In the genomic region with DNA sequence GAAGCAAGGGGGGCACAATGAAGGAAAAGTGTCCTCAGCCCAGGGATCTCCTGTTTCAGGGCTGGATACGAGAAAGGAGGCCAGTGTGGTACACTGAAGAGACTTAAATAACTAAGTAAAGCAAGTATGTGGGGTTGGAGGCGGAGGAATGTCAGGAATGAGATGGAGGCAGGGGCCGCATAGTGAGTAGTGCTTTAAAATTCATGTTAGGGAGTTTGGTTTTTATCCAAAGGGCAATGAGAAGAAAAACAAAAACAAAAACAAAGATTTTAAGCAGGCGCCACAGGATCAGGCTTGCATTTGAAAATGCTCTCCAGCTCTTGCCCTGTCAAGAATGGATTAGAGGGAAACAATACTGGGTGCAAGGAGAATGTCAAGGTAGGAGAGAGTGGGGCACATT, we compare ENCODE assay signal across 10 cellular contexts.
DNase-seq lines count a peak whose midpoint lies in the region.
"Had no signal": no experiment of that assay in that cellular context is flagged by ENCODE, and none has a peak within 500 bp of the region (broad histone marks: within the 10 kb centered on the region; RNA-seq: fewer than 3 reads in every experiment).

No MANE protein-coding gene starts in this region.

- H3K4me1 ChIP-seq in SJSA1 (replicated peaks) (peaks cover 27% of the 10 kb centered on the region), skeletal muscle satellite cell (ENCODE audit: control insufficient read depth, insufficient read depth, low read length) (peaks cover 13% of the 10 kb centered on the region)

- 0 out of 2 replicates have a peak overlapping the region, but pooled peaks have one; percentile 31 for H3K27ac ChIP-seq in SJSA1

- H3K9me3 ChIP-seq in SJSA1 (replicated peaks) (no peaks in the 10 kb centered on the region), skeletal muscle satellite cell (replicated peaks; ENCODE audit: low read length) (no peaks in the 10 kb centered on the region)
- H3K9me3 ChIP-seq: right atrium auricular region had no signal

- H3K36me3 ChIP-seq in SJSA1 (no peaks in the 10 kb centered on the region), skeletal muscle satellite cell (ENCODE audit: insufficient read depth, low read length) (no peaks in the 10 kb centered on the region)
- H3K36me3 ChIP-seq: right atrium auricular region had no signal

- DNase-seq in NCI-H1694 treated with DMSO at 0.1 percent for 48 hours (lab: John Stamatoyannopoulos, UW): peak; percentile 98
- no peak for DNase-seq in NCI-H1694 (lab: John Stamatoyannopoulos, UW)
- DNase-seq in SJSA1 (ENCODE audit: low read depth in 1 of 2, low spot score in 2 of 2): peak; percentile 31 to 46
- peak; percentile 89 for DNase-seq in iPS DF 19.7 (ENCODE audit: low read depth, low spot score)
- DNase-seq in T-helper 2 cell: no peak
- no peak for DNase-seq in cortex of kidney (lab: John Stamatoyannopoulos, UW)
- no peak for DNase-seq in stimulated activated CD4-positive, alpha-beta T cell treated with anti-CD3 and anti-CD28 coated beads, Interleukin-2, amount 100 ng/mL, for 48 hours

- no peaks in the 10 kb centered on the region for H3K27me3 ChIP-seq in SJSA1 (replicated peaks)
- no peaks in the 10 kb centered on the region for H3K27me3 ChIP-seq in skeletal muscle satellite cell (ENCODE audit: control insufficient read depth, insufficient read depth, low read length)
- H3K27me3 ChIP-seq: right atrium auricular region had no signal

- no peak overlapping the region for H3K9ac ChIP-seq in skeletal muscle satellite cell (ENCODE audit: low read depth, low read length)

- peak overlapping the region; percentile 28 for H3K4me2 ChIP-seq in skeletal muscle satellite cell (ENCODE audit: low read length)

- no peak overlapping the region for H3K4me3 ChIP-seq in SJSA1
- H3K4me3 ChIP-seq in skeletal muscle satellite cell (ENCODE audit: low read length): no peak overlapping the region
- H3K4me3 ChIP-seq: K562, right atrium auricular region had no signal

Comparison
In these comparisons a context has a peak if more than half of its experiments do, and no peak if none do; other contexts are left out.
1. DNase-seq: peak in NCI-H1694 treated with DMSO at 0.1 percent for 48 hours (single experiment), SJSA1 (2 of 2) and iPS DF 19.7 (single experiment); none in NCI-H1694 (single experiment), T-helper 2 cell (0 of 5), cortex of kidney (single experiment) and stimulated activated CD4-positive, alpha-beta T cell treated with anti-CD3 and anti-CD28 coated beads, Interleukin-2, amount 100 ng/mL, for 48 hours (0 of 2).